Comparison of ENCODE assay signal across 26 cellular contexts in the genomic region with DNA sequence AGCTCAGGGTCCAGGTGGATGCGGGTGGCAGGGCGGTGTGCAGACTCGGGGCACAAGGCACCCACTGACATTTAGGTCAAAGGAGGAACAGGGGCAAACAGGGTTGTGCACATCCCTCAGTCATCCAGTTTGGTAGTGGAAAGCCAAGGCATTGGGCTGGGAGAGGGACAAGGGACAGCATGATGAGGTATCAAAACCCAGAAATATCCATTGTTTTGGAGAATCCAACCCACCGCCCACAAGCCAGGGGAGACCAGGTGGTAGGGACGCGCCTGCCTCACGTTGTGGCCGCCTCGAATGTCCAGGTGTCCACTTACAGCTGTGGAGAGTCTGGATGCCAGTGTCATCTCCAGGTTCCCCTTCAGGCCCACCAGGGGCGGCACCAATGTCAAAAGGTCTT.
"Had no signal": no experiment of that assay in that cellular context is flagged by ENCODE, and none has a peak within 500 bp of the region (broad histone marks: within the 10 kb centered on the region; RNA-seq: fewer than 3 reads in every experiment).

No MANE protein-coding gene starts in this region.

- DNase-seq: activated B cell treated with CpG ODN at 0.5 μM for 24 hours; activated CD4-positive, alpha-beta memory T cell treated with anti-CD3 and anti-CD28 coated beads, Interleukin-2, amount 10 ng/mL, durations not matched to agents 7 days and 5 days; activated CD4-positive, alpha-beta T cell treated with anti-CD3 and anti-CD28 coated beads for 1 hour; activated CD4-positive, alpha-beta T cell treated with anti-CD3 and anti-CD28 coated beads, Interleukin-2, amount 50 U/mL, for 1 hour; activated CD8-positive, alpha-beta memory T cell treated with anti-CD3 and anti-CD28 coated beads, Interleukin-2, amount 50 U/mL, for 4 hours; activated effector memory CD4-positive, alpha-beta T cell treated with Interleukin-2 at 50 U/mL for 16 hours; activated naive CD4-positive, alpha-beta T cell; activated T-cell treated with anti-CD3 and anti-CD28 coated beads, Interleukin-2, amount 50 U/mL, for 1 hour; aorta; central memory CD4-positive, alpha-beta T cell; NCI-H1092; NCI-H1417; NCI-H2029; NCI-H2107; NCI-H2171 treated with DMSO at 0.1 percent for 48 hours; NCI-H226; NCI-H510A; NCI-H526 treated with DMSO at 0.1 percent for 48 hours; NCI-H82; T-cell; T-helper 2 cell; T1000 had no signal

- ATAC-seq: T-cell had no signal

- H3K27me3 Mint-ChIP-seq: activated B cell treated with CpG ODN at 0.5 μM for 24 hours; activated CD4-positive, alpha-beta memory T cell treated with anti-CD3 and anti-CD28 coated beads, Interleukin-2, amount 10 ng/mL, durations not matched to agents 7 days and 5 days; activated naive CD4-positive, alpha-beta T cell treated with anti-CD3 and anti-CD28 coated beads, Interleukin-2, amount 50 U/mL, for 24 hours; T-cell had no signal

- H3K27ac ChIP-seq: breast epithelium, SK-N-MC had no signal

- H3K27ac Mint-ChIP-seq: activated CD4-positive, alpha-beta memory T cell treated with anti-CD3 and anti-CD28 coated beads, Interleukin-2, amount 10 ng/mL, durations not matched to agents 7 days and 5 days; activated naive CD4-positive, alpha-beta T cell treated with anti-CD3 and anti-CD28 coated beads, Interleukin-2, amount 50 U/mL, for 24 hours had no signal

- H3K9me3 Mint-ChIP-seq: activated B cell treated with CpG ODN at 0.5 μM for 24 hours; activated CD4-positive, alpha-beta memory T cell treated with anti-CD3 and anti-CD28 coated beads, Interleukin-2, amount 10 ng/mL, durations not matched to agents 7 days and 5 days; activated naive CD4-positive, alpha-beta T cell treated with anti-CD3 and anti-CD28 coated beads, Interleukin-2, amount 50 U/mL, for 24 hours; T-cell had no signal

- H3K4me3 ChIP-seq: breast epithelium, K562, SK-N-MC had no signal

- H3K4me3 Mint-ChIP-seq: activated B cell treated with CpG ODN at 0.5 μM for 24 hours; activated CD4-positive, alpha-beta memory T cell treated with anti-CD3 and anti-CD28 coated beads, Interleukin-2, amount 10 ng/mL, durations not matched to agents 7 days and 5 days; activated naive CD4-positive, alpha-beta T cell treated with anti-CD3 and anti-CD28 coated beads, Interleukin-2, amount 50 U/mL, for 24 hours; T-cell had no signal
